In genomic region chr2:201978333-201978732, GRCh38 we compare ENCODE assay signal across 22 cellular contexts.
"Had no signal": no experiment of that assay in that cellular context is flagged by ENCODE, and none has a peak within 500 bp of the region (broad histone marks: within the 10 kb centered on the region; RNA-seq: fewer than 3 reads in every experiment).

No MANE protein-coding gene starts in this region.

- H3K9me3 ChIP-seq: heart left ventricle, pancreas, prostate gland, right lobe of liver, spleen, thoracic aorta, transverse colon had no signal

- FAIRE-seq: endometrium, frontal cortex, pancreas had no signal

- H3K4me1 Mint-ChIP-seq: natural killer cell; stimulated activated naive B cell treated with anti-CD40 and anti-IgM and Interleukin-4, amounts not matched to agents 10 μg/mL and 1 μg/mL and 100 μg/mL, for 72 hours; stimulated activated naive CD8-positive, alpha-beta T cell treated with anti-CD3 and anti-CD28 coated beads, Interleukin-15, amount 100 ng/mL, for 72 hours had no signal

- H3K4me1 ChIP-seq: pancreas, prostate gland, right lobe of liver, spleen had no signal

- H3K4me3 ChIP-seq: heart left ventricle, pancreas, prostate gland, right lobe of liver, spleen, thoracic aorta, transverse colon had no signal

- H3K9me3 Mint-ChIP-seq: natural killer cell; stimulated activated naive B cell treated with anti-CD40 and anti-IgM and Interleukin-4, amounts not matched to agents 10 μg/mL and 1 μg/mL and 100 μg/mL, for 72 hours; stimulated activated naive CD8-positive, alpha-beta T cell treated with anti-CD3 and anti-CD28 coated beads, Interleukin-15, amount 100 ng/mL, for 72 hours had no signal

- H3K36me3 ChIP-seq: heart left ventricle, pancreas, prostate gland, right lobe of liver, spleen, thoracic aorta, transverse colon had no signal

- H3K36me3 Mint-ChIP-seq: natural killer cell; stimulated activated naive B cell treated with anti-CD40 and anti-IgM and Interleukin-4, amounts not matched to agents 10 μg/mL and 1 μg/mL and 100 μg/mL, for 72 hours had no signal

- ATAC-seq: esophagus mucosa; left lobe of liver; natural killer cell; pancreas; right lobe of liver; stimulated activated naive B cell treated with anti-CD40 and anti-IgM and Interleukin-4, amounts not matched to agents 10 μg/mL and 1 μg/mL and 100 μg/mL, for 72 hours; stimulated activated naive CD8-positive, alpha-beta T cell treated with anti-CD3 and anti-CD28 coated beads, Interleukin-15, amount 100 ng/mL, for 72 hours had no signal

- H3K4me3 Mint-ChIP-seq: natural killer cell; stimulated activated naive B cell treated with anti-CD40 and anti-IgM and Interleukin-4, amounts not matched to agents 10 μg/mL and 1 μg/mL and 100 μg/mL, for 72 hours; stimulated activated naive CD8-positive, alpha-beta T cell treated with anti-CD3 and anti-CD28 coated beads, Interleukin-15, amount 100 ng/mL, for 72 hours had no signal

- H3K27me3 Mint-ChIP-seq: stimulated activated naive CD8-positive, alpha-beta T cell treated with anti-CD3 and anti-CD28 coated beads, Interleukin-15, amount 100 ng/mL, for 72 hours had no signal

- H3K27me3 ChIP-seq: pancreas, right lobe of liver, transverse colon had no signal

- DNase-seq: effector memory CD4-positive, alpha-beta T cell; heart left ventricle; hippocampal formation; islet precursor cell; mammary epithelial cell; natural killer cell; occipital lobe; pancreas; right lobe of liver; spleen; stimulated activated CD4-positive, alpha-beta T cell treated with anti-CD3 and anti-CD28 coated beads, Interleukin-15, amount 100 ng/mL, for 24 hours; stimulated activated CD4-positive, alpha-beta T cell treated with anti-CD3 and anti-CD28 coated beads, Interleukin-1b, Interleukin-23, amount 100 ng/mL, for 48 hours; stimulated activated CD4-positive, alpha-beta T cell treated with anti-CD3 and anti-CD28 coated beads, Interleukin-4, amount 100 ng/mL, for 24 hours; stimulated activated naive B cell treated with anti-CD40 and anti-IgM and Interleukin-4, amounts not matched to agents 10 μg/mL and 1 μg/mL and 100 μg/mL, for 72 hours; stimulated activated naive CD8-positive, alpha-beta T cell treated with anti-CD3 and anti-CD28 coated beads, Interleukin-15, amount 100 ng/mL, for 72 hours; transverse colon had no signal

- H3K27ac ChIP-seq: heart left ventricle, pancreas, prostate gland, right lobe of liver, spleen, thoracic aorta, transverse colon had no signal

- H3K27ac Mint-ChIP-seq: natural killer cell; stimulated activated naive B cell treated with anti-CD40 and anti-IgM and Interleukin-4, amounts not matched to agents 10 μg/mL and 1 μg/mL and 100 μg/mL, for 72 hours had no signal
